1 cellular context compared by ENCODE assay signal in the genomic region with DNA sequence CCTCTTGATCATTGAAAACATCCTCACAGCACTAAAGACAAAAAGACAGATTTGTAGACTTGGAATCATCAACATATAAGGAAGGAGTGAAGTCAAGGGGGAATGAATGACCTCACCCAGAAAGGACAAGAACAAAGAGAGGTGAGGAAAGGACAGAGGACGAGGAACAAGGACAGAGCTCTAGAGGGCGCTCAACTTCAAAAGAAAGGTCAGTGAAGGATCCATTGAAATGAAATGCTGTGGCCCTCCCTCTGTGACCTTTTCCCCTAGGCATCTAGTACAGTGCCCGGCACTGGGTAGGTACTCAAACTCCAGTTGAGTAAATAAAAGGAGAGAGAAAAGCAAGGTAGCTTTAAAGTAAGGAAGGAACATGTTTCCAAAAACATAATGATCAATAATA.
TF ChIP-seq lines count a peak whose summit lies in the region.

No MANE protein-coding gene starts in this region.

TF ChIP-seq in WTC11, 78 proteins besides CTCF, POLR2A, EP300 and RAD21 (continued from another document):
- TF ChIP-seq, protein P1, sequence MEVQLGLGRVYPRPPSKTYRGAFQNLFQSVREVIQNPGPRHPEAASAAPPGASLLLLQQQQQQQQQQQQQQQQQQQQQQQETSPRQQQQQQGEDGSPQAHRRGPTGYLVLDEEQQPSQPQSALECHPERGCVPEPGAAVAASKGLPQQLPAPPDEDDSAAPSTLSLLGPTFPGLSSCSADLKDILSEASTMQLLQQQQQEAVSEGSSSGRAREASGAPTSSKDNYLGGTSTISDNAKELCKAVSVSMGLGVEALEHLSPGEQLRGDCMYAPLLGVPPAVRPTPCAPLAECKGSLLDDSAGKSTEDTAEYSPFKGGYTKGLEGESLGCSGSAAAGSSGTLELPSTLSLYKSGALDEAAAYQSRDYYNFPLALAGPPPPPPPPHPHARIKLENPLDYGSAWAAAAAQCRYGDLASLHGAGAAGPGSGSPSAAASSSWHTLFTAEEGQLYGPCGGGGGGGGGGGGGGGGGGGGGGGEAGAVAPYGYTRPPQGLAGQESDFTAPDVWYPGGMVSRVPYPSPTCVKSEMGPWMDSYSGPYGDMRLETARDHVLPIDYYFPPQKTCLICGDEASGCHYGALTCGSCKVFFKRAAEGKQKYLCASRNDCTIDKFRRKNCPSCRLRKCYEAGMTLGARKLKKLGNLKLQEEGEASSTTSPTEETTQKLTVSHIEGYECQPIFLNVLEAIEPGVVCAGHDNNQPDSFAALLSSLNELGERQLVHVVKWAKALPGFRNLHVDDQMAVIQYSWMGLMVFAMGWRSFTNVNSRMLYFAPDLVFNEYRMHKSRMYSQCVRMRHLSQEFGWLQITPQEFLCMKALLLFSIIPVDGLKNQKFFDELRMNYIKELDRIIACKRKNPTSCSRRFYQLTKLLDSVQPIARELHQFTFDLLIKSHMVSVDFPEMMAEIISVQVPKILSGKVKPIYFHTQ (CRISPR knock-in tag; IDR thresholded peaks at IDR 0.05) = no peak
- TF ChIP-seq PRRX2 (CRISPR knock-in tag; IDR thresholded peaks at IDR 0.05) = no peak
- no peak for TF ChIP-seq ETV6 (CRISPR knock-in tag; IDR thresholded peaks at IDR 0.05)
- no peak for TF ChIP-seq NR3C1 (CRISPR knock-in tag; conservative IDR thresholded peaks at IDR 0.05; ENCODE audit: low read depth)
- TF ChIP-seq GTF2I (CRISPR knock-in tag; conservative IDR thresholded peaks at IDR 0.05) = no peak
